ENCODE assay signal across 19 cellular contexts in the genomic region with DNA sequence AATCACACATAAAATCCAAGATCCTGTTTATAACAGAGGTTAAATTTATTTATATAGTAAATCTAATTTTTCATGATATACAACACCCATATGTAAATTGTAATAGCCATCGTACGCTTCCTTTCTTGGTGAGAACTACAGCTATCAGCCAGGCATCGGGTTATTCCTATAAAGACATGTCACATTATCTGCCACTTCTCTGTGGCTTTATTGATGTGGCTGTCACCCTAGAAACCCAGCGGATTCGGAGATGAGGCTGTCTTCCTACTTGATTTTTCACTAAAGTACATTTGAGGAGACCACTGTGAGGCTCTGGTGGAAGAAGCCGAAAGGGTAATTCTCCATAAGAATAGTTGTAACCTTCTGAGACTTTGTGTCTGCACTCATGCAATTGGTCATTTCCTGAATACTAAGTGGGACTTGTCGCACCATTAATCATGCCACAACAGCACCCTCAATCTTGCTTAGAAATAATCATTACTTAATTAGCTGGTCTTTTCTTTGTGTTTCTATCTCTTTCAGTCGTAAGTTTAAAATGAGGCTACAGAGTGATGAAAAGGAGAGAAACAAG.
DNase-seq lines count a peak whose midpoint lies in the region; ATAC-seq and TF ChIP-seq lines count a peak whose summit lies in the region.
"Had no signal": no experiment of that assay in that cellular context is flagged by ENCODE, and none has a peak within 500 bp of the region (broad histone marks: within the 10 kb centered on the region; RNA-seq: fewer than 3 reads in every experiment).

No MANE protein-coding gene starts in this region.

- TF ChIP-seq POLR2A in esophagus squamous epithelium (IDR thresholded peaks at IDR 0.05): no peak

- H3K4me3 Mint-ChIP-seq in GM23338: no peak overlapping the region
- no peak overlapping the region for H3K4me3 Mint-ChIP-seq in neural progenitor cell
- H3K4me3 Mint-ChIP-seq in activated CD4-positive, alpha-beta memory T cell treated with anti-CD3 and anti-CD28 coated beads for 36 hours: no peak overlapping the region
- H3K4me3 Mint-ChIP-seq: activated CD4-positive, alpha-beta T cell treated with anti-CD3 and anti-CD28 coated beads, Interleukin-2, amount 10 ng/mL, durations not matched to agents 7 days and 5 days; activated T-helper 17 cell treated with anti-CD3 and anti-CD28 coated beads, Interleukin-2, amount 50 U/mL, for 72 hours; CD4-positive, CD25-positive, alpha-beta regulatory T cell had no signal

- no peaks in the 10 kb centered on the region for H3F3A ChIP-seq in GM23338 (replicated peaks; ENCODE audit: low read depth)
- no peaks in the 10 kb centered on the region for H3F3A ChIP-seq in neural progenitor cell (ENCODE audit: low read depth)

- H3K9me3 Mint-ChIP-seq in GM23338: no peaks in the 10 kb centered on the region
- no peaks in the 10 kb centered on the region for H3K9me3 Mint-ChIP-seq in neural progenitor cell
- no peaks in the 10 kb centered on the region for H3K9me3 Mint-ChIP-seq in activated CD4-positive, alpha-beta memory T cell treated with anti-CD3 and anti-CD28 coated beads for 36 hours
- H3K9me3 Mint-ChIP-seq: activated CD4-positive, alpha-beta T cell treated with anti-CD3 and anti-CD28 coated beads, Interleukin-2, amount 10 ng/mL, durations not matched to agents 7 days and 5 days; activated T-helper 17 cell treated with anti-CD3 and anti-CD28 coated beads, Interleukin-2, amount 50 U/mL, for 72 hours had no signal

- no peak for TF ChIP-seq CTCF in GM23338 (conservative IDR thresholded peaks at IDR 0.05; ENCODE audit: low read depth in 2 of 2)
- no peak for TF ChIP-seq CTCF in neural progenitor cell (IDR thresholded peaks at IDR 0.05)
- no peak for TF ChIP-seq CTCF in esophagus squamous epithelium (IDR thresholded peaks at IDR 0.05)

- WGBS in esophagus squamous epithelium, 2 donors: 61 to 69% methylated on average over 8 of the region's 8 CpGs

- H3K4me3 ChIP-seq in GM23338: no peak overlapping the region
- no peak overlapping the region for H3K4me3 ChIP-seq in neural progenitor cell
- H3K4me3 ChIP-seq in esophagus squamous epithelium: no peak overlapping the region
- H3K4me3 ChIP-seq: gastroesophageal sphincter, sigmoid colon had no signal

- H3K27me3 ChIP-seq in GM23338 (ENCODE audit: insufficient read depth) (no peaks in the 10 kb centered on the region), neural progenitor cell (no peaks in the 10 kb centered on the region), esophagus squamous epithelium (no peaks in the 10 kb centered on the region)
- H3K27me3 ChIP-seq: gastroesophageal sphincter, sigmoid colon had no signal

- POLR2A ChIA-PET in activated CD4-positive, alpha-beta memory T cell treated with anti-CD3 and anti-CD28 coated beads for 36 hours (lab: Charles Lee): no interaction called here

- H3K9ac ChIP-seq in neural progenitor cell: no peak overlapping the region

- no peaks in the 10 kb centered on the region for H3K36me3 ChIP-seq in GM23338 (ENCODE audit: insufficient read depth)
- H3K36me3 ChIP-seq in neural progenitor cell: no peaks in the 10 kb centered on the region
- H3K36me3 ChIP-seq in esophagus squamous epithelium: no peaks in the 10 kb centered on the region
- H3K36me3 ChIP-seq: gastroesophageal sphincter, sigmoid colon had no signal

- ATAC-seq in GM18909 (IDR thresholded peaks at IDR 0.05; ENCODE audit: poor library complexity, unreplicated experiment) (peak; percentile 64), GM23338 (no peak), HG03571 (IDR thresholded peaks at IDR 0.05; ENCODE audit: unreplicated experiment) (peak; percentile 76)
- ATAC-seq: activated T-helper 17 cell treated with anti-CD3 and anti-CD28 coated beads, Interleukin-2, amount 50 U/mL, for 72 hours; gastroesophageal sphincter had no signal

- H3K36me3 Mint-ChIP-seq in GM23338 (ENCODE audit: low read depth): no peaks in the 10 kb centered on the region
- H3K36me3 Mint-ChIP-seq in neural progenitor cell: no peaks in the 10 kb centered on the region
- no peaks in the 10 kb centered on the region for H3K36me3 Mint-ChIP-seq in activated CD4-positive, alpha-beta memory T cell treated with anti-CD3 and anti-CD28 coated beads for 36 hours
- H3K36me3 Mint-ChIP-seq: CD4-positive, CD25-positive, alpha-beta regulatory T cell had no signal

- H3K9me2 ChIP-seq in GM23338 (ENCODE audit: insufficient read depth): peaks cover 15% of the 10 kb centered on the region; the same call in 1 of the 2 replicates

- DNase-seq in GM23338 (ENCODE audit: low spot score) (no peak), neural progenitor cell (ENCODE audit: low spot score) (no peak), esophagus squamous epithelium (lab: John Stamatoyannopoulos, UW) (no peak), hippocampal formation (lab: John Stamatoyannopoulos, UW) (no peak), COR-L47 (lab: John Stamatoyannopoulos, UW) (no peak)
- no peak for DNase-seq in activated CD4-positive, alpha-beta memory T cell treated with anti-CD3 and anti-CD28 coated beads for 36 hours
- DNase-seq: activated CD4-positive, alpha-beta T cell treated with anti-CD3 and anti-CD28 coated beads, Interleukin-2, amount 10 ng/mL, durations not matched to agents 7 days and 5 days; CD4-positive, CD25-positive, alpha-beta regulatory T cell; effector memory CD4-positive, alpha-beta T cell; HCEC 1CT; kidney; NCI-H2171; sigmoid colon; T-helper 1 cell had no signal

- intact Hi-C loops in activated CD4-positive, alpha-beta memory T cell treated with anti-CD3 and anti-CD28 coated beads for 36 hours (cut with micrococcal nuclease): no loop called here
- intact Hi-C loops in esophagus squamous epithelium (cut with DNase I): no loop called here

- H3K27ac ChIP-seq in GM23338 (ENCODE audit: low read depth) (no peak overlapping the region), neural progenitor cell (no peak overlapping the region), esophagus squamous epithelium (no peak overlapping the region)
- H3K27ac ChIP-seq: gastroesophageal sphincter, HL-60, sigmoid colon had no signal

- peak overlapping the region; percentile 34 for H3K27ac Mint-ChIP-seq in GM23338
- H3K27ac Mint-ChIP-seq in neural progenitor cell: no peak overlapping the region
- H3K27ac Mint-ChIP-seq in activated CD4-positive, alpha-beta memory T cell treated with anti-CD3 and anti-CD28 coated beads for 36 hours: no peak overlapping the region
- H3K27ac Mint-ChIP-seq: activated CD4-positive, alpha-beta T cell treated with anti-CD3 and anti-CD28 coated beads, Interleukin-2, amount 10 ng/mL, durations not matched to agents 7 days and 5 days; activated T-helper 17 cell treated with anti-CD3 and anti-CD28 coated beads, Interleukin-2, amount 50 U/mL, for 72 hours; CD4-positive, CD25-positive, alpha-beta regulatory T cell had no signal

- H3K4me1 Mint-ChIP-seq in GM23338 (peaks cover 18% of the 10 kb centered on the region), neural progenitor cell (peaks cover 9% of the 10 kb centered on the region)
- H3K4me1 Mint-ChIP-seq in activated CD4-positive, alpha-beta memory T cell treated with anti-CD3 and anti-CD28 coated beads for 36 hours (ENCODE audit: low read depth): no peaks in the 10 kb centered on the region
- H3K4me1 Mint-ChIP-seq: activated T-helper 17 cell treated with anti-CD3 and anti-CD28 coated beads, Interleukin-2, amount 50 U/mL, for 72 hours; CD4-positive, CD25-positive, alpha-beta regulatory T cell had no signal

- H3K79me2 ChIP-seq in GM23338 (replicated peaks; ENCODE audit: insufficient read depth) (no peaks in the 10 kb centered on the region), neural progenitor cell (ENCODE audit: low read depth) (no peaks in the 10 kb centered on the region)

- H3K4me1 ChIP-seq in GM23338 (ENCODE audit: insufficient read depth) (peaks cover 11% of the 10 kb centered on the region), neural progenitor cell (peaks cover 8% of the 10 kb centered on the region), esophagus squamous epithelium (no peaks in the 10 kb centered on the region)
- H3K4me1 ChIP-seq: gastroesophageal sphincter, sigmoid colon had no signal

- H3K27me3 Mint-ChIP-seq in GM23338 (ENCODE audit: insufficient read depth, low read depth, poor library complexity): peaks cover 2% of the 10 kb centered on the region
- peaks cover 1% of the 10 kb centered on the region for H3K27me3 Mint-ChIP-seq in neural progenitor cell (ENCODE audit: insufficient read depth, low read depth)
- H3K27me3 Mint-ChIP-seq in activated CD4-positive, alpha-beta memory T cell treated with anti-CD3 and anti-CD28 coated beads for 36 hours: no peaks in the 10 kb centered on the region
- H3K27me3 Mint-ChIP-seq: CD4-positive, CD25-positive, alpha-beta regulatory T cell had no signal

- no peak overlapping the region for H2AFZ ChIP-seq in GM23338
- peak overlapping the region; percentile 18 for H2AFZ ChIP-seq in neural progenitor cell (replicated peaks)

- H4K20me1 ChIP-seq in GM23338 (replicated peaks; ENCODE audit: insufficient read depth): no peaks in the 10 kb centered on the region
- no peaks in the 10 kb centered on the region for H4K20me1 ChIP-seq in neural progenitor cell (ENCODE audit: low read depth)

- H3K4me2 ChIP-seq in GM23338: no peak overlapping the region
- H3K4me2 ChIP-seq in neural progenitor cell: no peak overlapping the region

- H3K9me3 ChIP-seq in neural progenitor cell (ENCODE audit: low read depth): no peaks in the 10 kb centered on the region
- no peaks in the 10 kb centered on the region for H3K9me3 ChIP-seq in esophagus squamous epithelium
- H3K9me3 ChIP-seq: gastroesophageal sphincter, sigmoid colon had no signal

- CTCF ChIA-PET in activated CD4-positive, alpha-beta memory T cell treated with anti-CD3 and anti-CD28 coated beads for 36 hours (lab: Charles Lee): no interaction called here
